In genomic region chr12:49233842-49234526, GRCh38 we compare ENCODE assay signal across 8 cellular contexts. TPM values are rescaled to one million over a fixed set of nuclear protein-coding genes. Genes with fewer than 3 reads are reported as not detected.
DNase-seq lines count a peak whose midpoint lies in the region.

No MANE protein-coding gene starts in this region.

- H3K4me1 ChIP-seq in SJSA1 (replicated peaks) = peaks cover 11% of the 10 kb centered on the region
- H3K4me1 ChIP-seq in mucosa of stomach (ENCODE audit: control insufficient read depth, insufficient read depth, low read length) = peaks cover 6% of the 10 kb centered on the region
- H3K4me1 ChIP-seq in thymus (ENCODE audit: control insufficient read depth, insufficient read depth, low read length) = peaks cover 6% of the 10 kb centered on the region

- H3K9me3 Mint-ChIP-seq in dendritic cell treated with granulocyte-macrophage colony-stimulating factor and Interleukin-4, amounts not matched to agents 40 ng/mL and 50 ng/mL, for 4 days = no peaks in the 10 kb centered on the region

- H3K9ac ChIP-seq in mucosa of stomach (ENCODE audit: low read length) = peak overlapping the region; percentile 83

- peak overlapping the region; percentile 77 for H3K4me3 Mint-ChIP-seq in dendritic cell treated with granulocyte-macrophage colony-stimulating factor and Interleukin-4, amounts not matched to agents 40 ng/mL and 50 ng/mL, for 4 days

- intact Hi-C loops in dendritic cell treated with granulocyte-macrophage colony-stimulating factor and Interleukin-4, amounts not matched to agents 40 ng/mL and 50 ng/mL, for 4 days (cut with micrococcal nuclease) = loop anchor here (1.0 to 2.0 kb wide), 4 partner anchors 12 to 173 kb away; partner anchors contain the start of genes KMT2D and TUBA1A

- no peaks in the 10 kb centered on the region for H3K36me3 ChIP-seq in SJSA1
- no peaks in the 10 kb centered on the region for H3K36me3 ChIP-seq in mucosa of stomach (ENCODE audit: control insufficient read depth, insufficient read depth, low read length)
- no peaks in the 10 kb centered on the region for H3K36me3 ChIP-seq in thymus (ENCODE audit: control insufficient read depth, insufficient read depth)

- DNase-seq in CMK (ENCODE audit: low read depth) (peak; percentile 57), M059J (ENCODE audit: low read depth) (peak; percentile 71), SJSA1 (ENCODE audit: low read depth in 1 of 2, low spot score in 2 of 2) (no peak), DMS53 treated with DMSO at 0.1 percent for 48 hours (lab: John Stamatoyannopoulos, UW; ENCODE audit: unreplicated experiment) (no peak), HK-2 (ENCODE audit: unreplicated experiment) (no peak)

- no peaks in the 10 kb centered on the region for H3K36me3 Mint-ChIP-seq in dendritic cell treated with granulocyte-macrophage colony-stimulating factor and Interleukin-4, amounts not matched to agents 40 ng/mL and 50 ng/mL, for 4 days (ENCODE audit: low read depth)

- H3K27ac Mint-ChIP-seq in dendritic cell treated with granulocyte-macrophage colony-stimulating factor and Interleukin-4, amounts not matched to agents 40 ng/mL and 50 ng/mL, for 4 days = peak overlapping the region; percentile 94

- no peaks in the 10 kb centered on the region for H3K9me3 ChIP-seq in SJSA1 (replicated peaks)
- no peaks in the 10 kb centered on the region for H3K9me3 ChIP-seq in mucosa of stomach (ENCODE audit: control insufficient read depth, low read length)
- H3K9me3 ChIP-seq in thymus (ENCODE audit: control insufficient read depth) = no peaks in the 10 kb centered on the region

- peak overlapping the region; percentile 71 for H3K27ac ChIP-seq in SJSA1
- peak overlapping the region; percentile 85 for H3K27ac ChIP-seq in thymus (ENCODE audit: low read depth)

- H3K4me3 ChIP-seq in SJSA1 (peak overlapping the region; percentile 36), mucosa of stomach (ENCODE audit: low read length) (peak overlapping the region; percentile 45), thymus (ENCODE audit: low read length) (peak overlapping the region; percentile 71)

- H3K27me3 ChIP-seq in SJSA1 (replicated peaks) = no peaks in the 10 kb centered on the region
- no peaks in the 10 kb centered on the region for H3K27me3 ChIP-seq in mucosa of stomach (ENCODE audit: control insufficient read depth, insufficient read depth, low read length)
- peaks cover 3% of the 10 kb centered on the region for H3K27me3 ChIP-seq in thymus (ENCODE audit: control insufficient read depth, insufficient read depth)

- peaks cover 1% of the 10 kb centered on the region for H3K27me3 Mint-ChIP-seq in dendritic cell treated with granulocyte-macrophage colony-stimulating factor and Interleukin-4, amounts not matched to agents 40 ng/mL and 50 ng/mL, for 4 days

- WGBS in thymus = 22% methylated on average over 19 of the region's 19 CpGs

- H3K4me1 Mint-ChIP-seq in dendritic cell treated with granulocyte-macrophage colony-stimulating factor and Interleukin-4, amounts not matched to agents 40 ng/mL and 50 ng/mL, for 4 days (ENCODE audit: low read depth) = peaks cover 62% of the 10 kb centered on the region

RNA-seq across cellular contexts. Expression of gene TUBA1C, which starts 30.9 kb away (rescaled TPM):
- 1,117 and 1,179 TPM in 2 replicates for total RNA-seq in M059J (2014; rRNA removed; shearing (Covaris generic))
- 936 and 1,296 TPM in 2 replicates for total RNA-seq in SJSA1 (2014; rRNA removed; shearing (Covaris generic))
- 115 TPM for polyA plus RNA-seq in thymus

RNA-seq across cellular contexts. Expression of gene TUBA1A, which starts 45.1 kb away (rescaled TPM):
- total RNA-seq in M059J (2014; rRNA removed; shearing (Covaris generic)) = 415 and 467 TPM in 2 replicates
- total RNA-seq in SJSA1 (2014; rRNA removed; shearing (Covaris generic)) = 335 and 444 TPM in 2 replicates
- polyA plus RNA-seq in thymus = 111 TPM

Comparison
In these comparisons a context has a peak if more than half of its experiments do, and no peak if none do; other contexts are left out.
1. DNase-seq: peak in CMK (single experiment) and M059J (single experiment); none in SJSA1 (0 of 2), DMS53 treated with DMSO at 0.1 percent for 48 hours (single experiment) and HK-2 (single experiment).
2. Peak in every context shown above with its lines, with median percentiles within 50 percentile points of each other: H3K4me3 ChIP-seq.